In genomic region chr11:130197386-130198035, GRCh38 we compare ENCODE assay signal across 1 cellular context.
TF ChIP-seq lines count a peak whose summit lies in the region.

No MANE protein-coding gene starts in this region.

TF ChIP-seq in K562, 482 proteins besides CTCF, POLR2A, EP300 and RAD21:
- no peak for TF ChIP-seq POLR2AphosphoS5 (IDR thresholded peaks at IDR 0.05; ENCODE audit: control insufficient read depth, insufficient read depth, low read depth, low read length)
- TF ChIP-seq BHLHE40 (IDR thresholded peaks at IDR 0.05; ENCODE audit: low read length) = peak; percentile 37; the same call in 1 of the 2 replicates
